1 cellular context compared by ENCODE assay signal in the genomic region with DNA sequence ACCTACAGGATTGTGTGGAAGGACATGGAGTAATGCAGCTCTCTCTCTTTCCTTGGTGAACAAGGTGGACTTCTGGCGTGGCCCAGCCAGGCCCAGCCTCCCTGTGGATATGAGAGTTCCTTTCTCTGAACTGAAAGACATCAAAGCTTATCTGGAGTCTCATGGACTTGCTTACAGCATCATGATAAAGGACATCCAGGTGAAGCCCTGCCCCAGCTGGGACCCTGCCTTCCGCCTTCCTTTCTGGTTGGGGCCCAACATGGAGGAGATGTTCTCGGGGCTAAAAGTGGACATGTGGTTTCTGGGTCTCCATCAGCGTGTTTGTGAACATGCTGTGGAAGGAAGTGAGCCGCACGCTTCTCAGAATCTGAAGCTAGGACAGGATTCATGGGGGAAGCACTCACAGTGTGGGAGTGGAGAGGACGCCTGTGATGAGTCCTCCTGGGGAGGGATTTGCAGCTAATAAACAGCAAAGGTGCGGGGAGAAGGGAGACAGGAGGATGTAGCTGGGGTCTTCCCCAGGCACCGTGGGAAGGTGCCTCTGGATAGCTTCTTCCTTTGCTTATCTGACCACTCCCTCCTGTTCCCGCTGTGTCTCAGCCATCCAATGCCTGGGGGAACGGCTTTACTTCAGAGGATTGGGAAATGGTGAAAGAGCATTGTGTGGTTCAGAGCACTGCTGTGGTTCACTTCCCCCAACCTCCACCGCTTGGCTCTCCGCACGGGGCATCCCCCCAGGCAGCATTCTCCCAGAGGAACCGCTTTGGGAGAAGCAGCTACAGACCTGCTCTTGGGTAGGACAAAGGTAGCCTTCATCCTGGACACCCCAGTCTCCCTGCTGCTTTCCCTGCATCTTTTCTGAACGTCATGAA.
TF ChIP-seq lines count a peak whose summit lies in the region.

No MANE protein-coding gene starts in this region.

TF ChIP-seq in GM23338, 12 proteins besides CTCF, POLR2A, EP300 and RAD21 (continued from another document):
- TF ChIP-seq, protein P1, sequence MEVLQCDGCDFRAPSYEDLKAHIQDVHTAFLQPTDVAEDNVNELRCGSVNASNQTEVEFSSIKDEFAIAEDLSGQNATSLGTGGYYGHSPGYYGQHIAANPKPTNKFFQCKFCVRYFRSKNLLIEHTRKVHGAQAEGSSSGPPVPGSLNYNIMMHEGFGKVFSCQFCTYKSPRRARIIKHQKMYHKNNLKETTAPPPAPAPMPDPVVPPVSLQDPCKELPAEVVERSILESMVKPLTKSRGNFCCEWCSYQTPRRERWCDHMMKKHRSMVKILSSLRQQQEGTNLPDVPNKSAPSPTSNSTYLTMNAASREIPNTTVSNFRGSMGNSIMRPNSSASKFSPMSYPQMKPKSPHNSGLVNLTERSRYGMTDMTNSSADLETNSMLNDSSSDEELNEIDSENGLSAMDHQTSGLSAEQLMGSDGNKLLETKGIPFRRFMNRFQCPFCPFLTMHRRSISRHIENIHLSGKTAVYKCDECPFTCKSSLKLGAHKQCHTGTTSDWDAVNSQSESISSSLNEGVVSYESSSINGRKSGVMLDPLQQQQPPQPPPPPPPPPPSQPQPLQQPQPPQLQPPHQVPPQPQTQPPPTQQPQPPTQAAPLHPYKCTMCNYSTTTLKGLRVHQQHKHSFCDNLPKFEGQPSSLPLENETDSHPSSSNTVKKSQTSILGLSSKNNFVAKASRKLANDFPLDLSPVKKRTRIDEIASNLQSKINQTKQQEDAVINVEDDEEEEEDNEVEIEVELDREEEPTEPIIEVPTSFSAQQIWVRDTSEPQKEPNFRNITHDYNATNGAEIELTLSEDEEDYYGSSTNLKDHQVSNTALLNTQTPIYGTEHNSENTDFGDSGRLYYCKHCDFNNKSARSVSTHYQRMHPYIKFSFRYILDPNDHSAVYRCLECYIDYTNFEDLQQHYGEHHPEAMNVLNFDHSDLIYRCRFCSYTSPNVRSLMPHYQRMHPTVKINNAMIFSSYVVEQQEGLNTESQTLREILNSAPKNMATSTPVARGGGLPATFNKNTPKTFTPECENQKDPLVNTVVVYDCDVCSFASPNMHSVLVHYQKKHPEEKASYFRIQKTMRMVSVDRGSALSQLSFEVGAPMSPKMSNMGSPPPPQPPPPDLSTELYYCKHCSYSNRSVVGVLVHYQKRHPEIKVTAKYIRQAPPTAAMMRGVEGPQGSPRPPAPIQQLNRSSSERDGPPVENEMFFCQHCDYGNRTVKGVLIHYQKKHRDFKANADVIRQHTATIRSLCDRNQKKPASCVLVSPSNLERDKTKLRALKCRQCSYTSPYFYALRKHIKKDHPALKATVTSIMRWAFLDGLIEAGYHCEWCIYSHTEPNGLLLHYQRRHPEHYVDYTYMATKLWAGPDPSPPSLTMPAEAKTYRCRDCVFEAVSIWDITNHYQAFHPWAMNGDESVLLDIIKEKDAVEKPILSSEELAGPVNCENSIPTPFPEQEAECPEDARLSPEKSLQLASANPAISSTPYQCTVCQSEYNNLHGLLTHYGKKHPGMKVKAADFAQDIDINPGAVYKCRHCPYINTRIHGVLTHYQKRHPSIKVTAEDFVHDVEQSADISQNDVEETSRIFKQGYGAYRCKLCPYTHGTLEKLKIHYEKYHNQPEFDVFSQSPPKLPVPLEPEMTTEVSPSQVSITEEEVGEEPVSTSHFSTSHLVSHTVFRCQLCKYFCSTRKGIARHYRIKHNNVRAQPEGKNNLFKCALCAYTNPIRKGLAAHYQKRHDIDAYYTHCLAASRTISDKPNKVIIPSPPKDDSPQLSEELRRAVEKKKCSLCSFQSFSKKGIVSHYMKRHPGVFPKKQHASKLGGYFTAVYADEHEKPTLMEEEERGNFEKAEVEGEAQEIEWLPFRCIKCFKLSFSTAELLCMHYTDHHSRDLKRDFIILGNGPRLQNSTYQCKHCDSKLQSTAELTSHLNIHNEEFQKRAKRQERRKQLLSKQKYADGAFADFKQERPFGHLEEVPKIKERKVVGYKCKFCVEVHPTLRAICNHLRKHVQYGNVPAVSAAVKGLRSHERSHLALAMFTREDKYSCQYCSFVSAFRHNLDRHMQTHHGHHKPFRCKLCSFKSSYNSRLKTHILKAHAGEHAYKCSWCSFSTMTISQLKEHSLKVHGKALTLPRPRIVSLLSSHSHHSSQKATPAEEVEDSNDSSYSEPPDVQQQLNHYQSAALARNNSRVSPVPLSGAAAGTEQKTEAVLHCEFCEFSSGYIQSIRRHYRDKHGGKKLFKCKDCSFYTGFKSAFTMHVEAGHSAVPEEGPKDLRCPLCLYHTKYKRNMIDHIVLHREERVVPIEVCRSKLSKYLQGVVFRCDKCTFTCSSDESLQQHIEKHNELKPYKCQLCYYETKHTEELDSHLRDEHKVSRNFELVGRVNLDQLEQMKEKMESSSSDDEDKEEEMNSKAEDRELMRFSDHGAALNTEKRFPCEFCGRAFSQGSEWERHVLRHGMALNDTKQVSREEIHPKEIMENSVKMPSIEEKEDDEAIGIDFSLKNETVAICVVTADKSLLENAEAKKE (CRISPR knock-in tag; IDR thresholded peaks at IDR 0.05), result no peak
- TF ChIP-seq EZH2phosphoT487 (IDR thresholded peaks at IDR 0.05; ENCODE audit: unreplicated experiment) (no peak), ZNF114 (CRISPR knock-in tag; IDR thresholded peaks at IDR 0.05) (no peak), ZNF331 (CRISPR knock-in tag; IDR thresholded peaks at IDR 0.05; ENCODE audit: low read depth) (no peak), POLR2AphosphoS5 (IDR thresholded peaks at IDR 0.05; ENCODE audit: low read depth) (no peak), CREB1 (CRISPR knock-in tag; IDR thresholded peaks at IDR 0.05; ENCODE audit: low read depth) (no peak)
